10 cellular contexts compared by ENCODE assay signal in the genomic region with DNA sequence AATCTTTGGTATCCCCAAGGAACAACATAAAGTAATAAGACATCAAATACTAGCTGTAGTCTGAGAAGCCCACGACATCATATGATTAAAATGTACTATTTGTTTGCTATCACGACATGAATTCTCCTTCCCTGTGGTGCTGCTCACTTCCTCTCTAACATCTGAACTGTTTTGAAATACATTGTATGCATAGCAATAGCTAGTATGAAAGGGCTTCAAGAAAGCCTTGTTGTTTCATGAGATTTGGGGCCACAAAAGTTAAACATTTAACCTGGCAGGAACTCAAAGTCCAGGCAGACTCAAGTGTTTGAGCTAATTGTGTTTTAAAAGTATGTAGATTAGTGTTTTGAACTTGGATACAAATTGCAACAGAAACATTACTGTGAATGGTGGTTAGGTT.
DNase-seq lines count a peak whose midpoint lies in the region; ATAC-seq and TF ChIP-seq lines count a peak whose summit lies in the region.
"Had no signal": no experiment of that assay in that cellular context is flagged by ENCODE, and none has a peak within 500 bp of the region (broad histone marks: within the 10 kb centered on the region; RNA-seq: fewer than 3 reads in every experiment).

No MANE protein-coding gene starts in this region.

- peaks cover 5% of the 10 kb centered on the region for H3K9me3 ChIP-seq in mucosa of descending colon
- H3K9me3 ChIP-seq: ascending aorta had no signal

- H3K4me1 ChIP-seq in mucosa of descending colon (ENCODE audit: low read depth): peaks cover 19% of the 10 kb centered on the region
- H3K4me1 ChIP-seq: ascending aorta had no signal

- H3K36me3 Mint-ChIP-seq in activated T-helper 2 cell treated with anti-CD3 and anti-CD28 coated beads, Interferon-gamma antibody, Interleukin-2, Interleukin-4, amounts not matched to agents 10 μg/mL and 5 μg/mL and 100 μg/mL, durations not matched to agents 14 hours and 24 hours and 36 hours (ENCODE audit: low read depth): peaks cover 28% of the 10 kb centered on the region
- H3K36me3 Mint-ChIP-seq in chondrocyte (ENCODE audit: low read depth): peaks cover 2% of the 10 kb centered on the region

- H3K9me3 Mint-ChIP-seq in activated T-helper 2 cell treated with anti-CD3 and anti-CD28 coated beads, Interferon-gamma antibody, Interleukin-2, Interleukin-4, amounts not matched to agents 10 μg/mL and 5 μg/mL and 100 μg/mL, durations not matched to agents 14 hours and 24 hours and 36 hours: peaks cover 52% of the 10 kb centered on the region
- H3K9me3 Mint-ChIP-seq in chondrocyte (ENCODE audit: low read depth): peaks cover 20% of the 10 kb centered on the region

- peak; percentile 75 for ATAC-seq in GM18907 (IDR thresholded peaks at IDR 0.05; ENCODE audit: unreplicated experiment)
- peak; percentile 62 for ATAC-seq in HG03066 (IDR thresholded peaks at IDR 0.05; ENCODE audit: low read depth, unreplicated experiment)
- peak; percentile 73 for ATAC-seq in mucosa of descending colon

- H3K4me3 Mint-ChIP-seq in activated T-helper 2 cell treated with anti-CD3 and anti-CD28 coated beads, Interferon-gamma antibody, Interleukin-2, Interleukin-4, amounts not matched to agents 10 μg/mL and 5 μg/mL and 100 μg/mL, durations not matched to agents 14 hours and 24 hours and 36 hours (ENCODE audit: low read depth): no peak overlapping the region
- H3K4me3 Mint-ChIP-seq in chondrocyte (ENCODE audit: unreplicated experiment): no peak overlapping the region

- no peak for DNase-seq in activated T-helper 2 cell treated with anti-CD3 and anti-CD28 coated beads, Interferon-gamma antibody, Interleukin-2, Interleukin-4, amounts not matched to agents 10 μg/mL and 5 μg/mL and 100 μg/mL, durations not matched to agents 14 hours and 24 hours and 36 hours (ENCODE audit: low spot score)
- DNase-seq in mucosa of descending colon: peak in 1 of 3 donors; percentile 65
- no peak for DNase-seq in amygdala (lab: John Stamatoyannopoulos, UW)
- no peak for DNase-seq in GDM1 (lab: John Stamatoyannopoulos, UW)
- DNase-seq in chondrocyte (ENCODE audit: low spot score): no peak
- no peak for DNase-seq in COLO829 (ENCODE audit: low spot score)
- DNase-seq: Right ventricle myocardium superior had no signal

- peaks cover 47% of the 10 kb centered on the region for H3K4me1 Mint-ChIP-seq in activated T-helper 2 cell treated with anti-CD3 and anti-CD28 coated beads, Interferon-gamma antibody, Interleukin-2, Interleukin-4, amounts not matched to agents 10 μg/mL and 5 μg/mL and 100 μg/mL, durations not matched to agents 14 hours and 24 hours and 36 hours (ENCODE audit: low read depth)
- H3K4me1 Mint-ChIP-seq in chondrocyte (ENCODE audit: low read depth): peaks cover 27% of the 10 kb centered on the region

- H3K36me3 ChIP-seq in mucosa of descending colon (ENCODE audit: low read depth): no peaks in the 10 kb centered on the region
- H3K36me3 ChIP-seq: ascending aorta had no signal

- H3K4me3 ChIP-seq in mucosa of descending colon: peak overlapping the region; percentile 3
- H3K4me3 ChIP-seq: ascending aorta had no signal

- intact Hi-C loops in activated T-helper 2 cell treated with anti-CD3 and anti-CD28 coated beads, Interferon-gamma antibody, Interleukin-2, Interleukin-4, amounts not matched to agents 10 μg/mL and 5 μg/mL and 100 μg/mL, durations not matched to agents 14 hours and 24 hours and 36 hours (cut with micrococcal nuclease): no loop called here
- intact Hi-C loops in mucosa of descending colon (cut with DNase I, micrococcal nuclease): loop anchor here in 1 of 2 donors (5.0 kb wide), 1 partner anchor 245 kb away; no protein-coding TSS in a partner anchor

- no peak for TF ChIP-seq CTCF in mucosa of descending colon (IDR thresholded peaks at IDR 0.05)
- TF ChIP-seq CTCF in chondrocyte (IDR thresholded peaks at IDR 0.05): no peak

- peak overlapping the region; percentile 76 for H3K27ac Mint-ChIP-seq in activated T-helper 2 cell treated with anti-CD3 and anti-CD28 coated beads, Interferon-gamma antibody, Interleukin-2, Interleukin-4, amounts not matched to agents 10 μg/mL and 5 μg/mL and 100 μg/mL, durations not matched to agents 14 hours and 24 hours and 36 hours
- H3K27ac Mint-ChIP-seq in chondrocyte (ENCODE audit: unreplicated experiment): no peak overlapping the region

- no peaks in the 10 kb centered on the region for H3K27me3 Mint-ChIP-seq in activated T-helper 2 cell treated with anti-CD3 and anti-CD28 coated beads, Interferon-gamma antibody, Interleukin-2, Interleukin-4, amounts not matched to agents 10 μg/mL and 5 μg/mL and 100 μg/mL, durations not matched to agents 14 hours and 24 hours and 36 hours (ENCODE audit: low read depth)
- H3K27me3 Mint-ChIP-seq in chondrocyte (ENCODE audit: low read depth): no peaks in the 10 kb centered on the region
